21 cellular contexts compared by ENCODE assay signal in genomic region chr3:22536582-22536981, GRCh38.
"Had no signal": no experiment of that assay in that cellular context is flagged by ENCODE, and none has a peak within 500 bp of the region (broad histone marks: within the 10 kb centered on the region; RNA-seq: fewer than 3 reads in every experiment).

No MANE protein-coding gene starts in this region.

- H3K9me3 Mint-ChIP-seq: activated CD4-positive, alpha-beta T cell treated with anti-CD3 and anti-CD28 coated beads, Interleukin-2, amount 10 ng/mL, durations not matched to agents 24 days and 14 days; brain; natural killer cell treated with Interleukin-12 subunit alpha and Interleukin-12 subunit beta and Interleukin-15 and Interleukin-18, amount 100 ng/mL, for 72 hours; stimulated activated naive CD8-positive, alpha-beta T cell treated with anti-CD3 and anti-CD28 coated beads, Interleukin-15, Interleukin-2, amounts not matched to agents 100 ng/mL and 50 ng/mL, for 24 hours had no signal

- H3K27ac Mint-ChIP-seq: activated CD4-positive, alpha-beta memory T cell treated with anti-CD3 and anti-CD28 coated beads, Interleukin-2, amount 10 ng/mL, durations not matched to agents 7 days and 5 days; activated CD4-positive, alpha-beta T cell treated with anti-CD3 and anti-CD28 coated beads, Interleukin-2, amount 10 ng/mL, durations not matched to agents 24 days and 14 days; activated CD8-positive, alpha-beta memory T cell treated with anti-CD3 and anti-CD28 coated beads, Interleukin-2, amount 10 ng/mL, durations not matched to agents 7 days and 5 days; activated naive CD4-positive, alpha-beta T cell treated with anti-CD3 and anti-CD28 coated beads, Interleukin-2, amount 50 U/mL, for 72 hours; memory B cell; natural killer cell treated with Interleukin-12 subunit alpha and Interleukin-12 subunit beta and Interleukin-15 and Interleukin-18, amount 100 ng/mL, for 72 hours; stimulated activated naive CD8-positive, alpha-beta T cell treated with anti-CD3 and anti-CD28 coated beads, Interleukin-15, Interleukin-2, amounts not matched to agents 100 ng/mL and 50 ng/mL, for 24 hours; T-helper 17 cell had no signal

- H3K4me1 Mint-ChIP-seq: activated CD4-positive, alpha-beta memory T cell treated with anti-CD3 and anti-CD28 coated beads, Interleukin-2, amount 10 ng/mL, durations not matched to agents 7 days and 5 days; activated CD4-positive, alpha-beta T cell treated with anti-CD3 and anti-CD28 coated beads, Interleukin-2, amount 10 ng/mL, durations not matched to agents 24 days and 14 days; activated CD8-positive, alpha-beta memory T cell treated with anti-CD3 and anti-CD28 coated beads, Interleukin-2, amount 10 ng/mL, durations not matched to agents 7 days and 5 days; memory B cell; T-helper 17 cell had no signal

- H3K36me3 Mint-ChIP-seq: activated CD8-positive, alpha-beta memory T cell treated with anti-CD3 and anti-CD28 coated beads, Interleukin-2, amount 10 ng/mL, durations not matched to agents 7 days and 5 days; activated naive CD4-positive, alpha-beta T cell treated with anti-CD3 and anti-CD28 coated beads, Interleukin-2, amount 50 U/mL, for 72 hours; brain; memory B cell; natural killer cell treated with Interleukin-12 subunit alpha and Interleukin-12 subunit beta and Interleukin-15 and Interleukin-18, amount 100 ng/mL, for 72 hours had no signal

- H3K4me3 Mint-ChIP-seq: activated CD4-positive, alpha-beta memory T cell treated with anti-CD3 and anti-CD28 coated beads, Interleukin-2, amount 10 ng/mL, durations not matched to agents 7 days and 5 days; activated CD4-positive, alpha-beta T cell treated with anti-CD3 and anti-CD28 coated beads, Interleukin-2, amount 10 ng/mL, durations not matched to agents 24 days and 14 days; activated CD8-positive, alpha-beta memory T cell treated with anti-CD3 and anti-CD28 coated beads, Interleukin-2, amount 10 ng/mL, durations not matched to agents 7 days and 5 days; brain; memory B cell; natural killer cell treated with Interleukin-12 subunit alpha and Interleukin-12 subunit beta and Interleukin-15 and Interleukin-18, amount 100 ng/mL, for 72 hours; stimulated activated naive CD8-positive, alpha-beta T cell treated with anti-CD3 and anti-CD28 coated beads, Interleukin-15, Interleukin-2, amounts not matched to agents 100 ng/mL and 50 ng/mL, for 24 hours; T-helper 17 cell had no signal

- ATAC-seq: activated CD4-positive, CD25-positive, alpha-beta regulatory T cell treated with anti-CD3 and anti-CD28 coated beads, Interleukin-2, amount 50 U/mL, for 24 hours; activated CD8-positive, alpha-beta memory T cell treated with anti-CD3 and anti-CD28 coated beads, Interleukin-2, amount 10 ng/mL, durations not matched to agents 7 days and 5 days; activated naive CD4-positive, alpha-beta T cell treated with anti-CD3 and anti-CD28 coated beads, Interleukin-2, amount 50 U/mL, for 72 hours; natural killer cell treated with Interleukin-12 subunit alpha and Interleukin-12 subunit beta and Interleukin-15 and Interleukin-18, amount 100 ng/mL, for 72 hours; right lobe of liver; T-helper 17 cell had no signal

- H3K27me3 Mint-ChIP-seq: activated CD4-positive, alpha-beta memory T cell treated with anti-CD3 and anti-CD28 coated beads, Interleukin-2, amount 10 ng/mL, durations not matched to agents 7 days and 5 days; activated CD4-positive, alpha-beta T cell treated with anti-CD3 and anti-CD28 coated beads, Interleukin-2, amount 10 ng/mL, durations not matched to agents 24 days and 14 days; activated CD8-positive, alpha-beta memory T cell treated with anti-CD3 and anti-CD28 coated beads, Interleukin-2, amount 10 ng/mL, durations not matched to agents 7 days and 5 days; memory B cell; natural killer cell treated with Interleukin-12 subunit alpha and Interleukin-12 subunit beta and Interleukin-15 and Interleukin-18, amount 100 ng/mL, for 72 hours; stimulated activated naive CD8-positive, alpha-beta T cell treated with anti-CD3 and anti-CD28 coated beads, Interleukin-15, Interleukin-2, amounts not matched to agents 100 ng/mL and 50 ng/mL, for 24 hours; T-helper 17 cell had no signal

- DNase-seq: activated CD4-positive, alpha-beta memory T cell treated with anti-CD3 and anti-CD28 coated beads, Interleukin-2, amount 10 ng/mL, durations not matched to agents 7 days and 5 days; activated CD4-positive, alpha-beta T cell treated with anti-CD3 and anti-CD28 coated beads, Interleukin-2, amount 10 ng/mL, durations not matched to agents 24 days and 14 days; activated CD8-positive, alpha-beta memory T cell treated with anti-CD3 and anti-CD28 coated beads, Interleukin-2, amount 10 ng/mL, durations not matched to agents 7 days and 5 days; activated T-cell treated with anti-CD3 and anti-CD28 coated beads, Interleukin-2, amount 50 U/mL, for 1 hour; aorta; caudate nucleus; dermis blood vessel endothelial cell; effector memory CD4-positive, alpha-beta T cell; head of caudate nucleus; hypothalamus; right lobe of liver; stimulated activated CD4-positive, alpha-beta T cell treated with anti-CD3 and anti-CD28 coated beads, Interleukin-1b, Interleukin-23, amount 100 ng/mL, for 48 hours; substantia nigra; T-helper 17 cell; thyroid gland had no signal
